9 cellular contexts compared by ENCODE assay signal in genomic region chr16:82011199-82011641, GRCh38. TPM values are rescaled to one million over a fixed set of nuclear protein-coding genes. Genes with fewer than 3 reads are reported as not detected.
DNase-seq lines count a peak whose midpoint lies in the region; TF ChIP-seq lines count a peak whose summit lies in the region.
"Had no signal": no experiment of that assay in that cellular context is flagged by ENCODE, and none has a peak within 500 bp of the region (broad histone marks: within the 10 kb centered on the region; RNA-seq: fewer than 3 reads in every experiment).

Gene SDR42E1 (minus strand): TSS chr16:82011470. CDS start chr16:82000858, 10,612 bp downstream.

- intact Hi-C loops in colonic mucosa (cut with DNase I), result no loop called here

- H3K4me3 ChIP-seq in colonic mucosa, result peak within 1 kb of the TSS; percentile 64
- H3K4me3 ChIP-seq in parathyroid adenoma (ENCODE audit: low read depth, low read length), result peak within 1 kb of the TSS; percentile 48
- no peak within 1 kb of the TSS for H3K4me3 ChIP-seq in HAP-1

- H3K9me3 ChIP-seq in colonic mucosa, result no peaks in the 10 kb centered on the region
- no peaks in the 10 kb centered on the region for H3K9me3 ChIP-seq in parathyroid adenoma (ENCODE audit: control insufficient read depth, low read length)
- H3K9me3 ChIP-seq in HAP-1, result peaks cover 6% of the 10 kb centered on the region

- no peaks in the 10 kb centered on the region for H3K36me3 ChIP-seq in colonic mucosa
- H3K36me3 ChIP-seq in parathyroid adenoma (ENCODE audit: control insufficient read depth, insufficient read depth, low read length), result no peaks in the 10 kb centered on the region
- no peaks in the 10 kb centered on the region for H3K36me3 ChIP-seq in HAP-1 (replicated peaks)

- H3K4me1 ChIP-seq in colonic mucosa (no peaks in the 10 kb centered on the region), parathyroid adenoma (peaks cover 2% of the 10 kb centered on the region), HAP-1 (no peaks in the 10 kb centered on the region)

- peak within 1 kb of the TSS; percentile 84 for H2AFZ ChIP-seq in parathyroid adenoma

- in situ Hi-C loops in HAP-1 (cut with MboI; ENCODE audit: low sequenced_read_pairs), result no loop called here

- peak within 1 kb of the TSS; percentile 51 for H3K4me2 ChIP-seq in parathyroid adenoma (ENCODE audit: low read length)

- H3K27me3 ChIP-seq in colonic mucosa (no peaks in the 10 kb centered on the region), parathyroid adenoma (ENCODE audit: control insufficient read depth, insufficient read depth, low read length) (no peaks in the 10 kb centered on the region), HAP-1 (ENCODE audit: low read depth) (peaks cover 5% of the 10 kb centered on the region; the same call in 1 of the 2 replicates)

- no peak for TF ChIP-seq CTCF in colonic mucosa (IDR thresholded peaks at IDR 0.05)
- TF ChIP-seq CTCF in parathyroid adenoma (IDR thresholded peaks at IDR 0.05), result no peak

- DNase-seq in DMS 273 (lab: John Stamatoyannopoulos, UW; ENCODE audit: unreplicated experiment) (peak; percentile 54), DMS 273 treated with DMSO at 0.1 percent for 48 hours (lab: John Stamatoyannopoulos, UW) (no peak), HT1080 (ENCODE audit: low read depth) (peak; percentile 34), colonic mucosa (peak; percentile 84), HAP-1 (ENCODE audit: low spot score in 2 of 2) (no peak), mesenteric fat pad (ENCODE audit: low spot score) (no peak)
- peak in 3 of 4 experiments; percentile 19 to 48 (median 35) for DNase-seq in activated CD4-positive, CD25-positive, alpha-beta regulatory T cell (lab: John Stamatoyannopoulos, UW)

- H3K27ac ChIP-seq in colonic mucosa, result no peak within 1 kb of the TSS
- no peak within 1 kb of the TSS for H3K27ac ChIP-seq in parathyroid adenoma
- H3K27ac ChIP-seq: 22Rv1 had no signal

- H3K79me2 ChIP-seq in parathyroid adenoma, result no peaks in the 10 kb centered on the region

- H3K9ac ChIP-seq in colonic mucosa (ENCODE audit: low read depth in 2 of 2, low read length in 2 of 2), result peak within 1 kb of the TSS in 1 of 2 donors; percentile 35
- no peak within 1 kb of the TSS for H3K9ac ChIP-seq in parathyroid adenoma

RNA-seq across cellular contexts. Expression of gene SDR42E1, which starts in this region (rescaled TPM):
- 4.6 and 5.9 TPM in 2 replicates for total RNA-seq in HT1080 (2014; rRNA removed; shearing (Covaris generic))
- 3.7 and 4.6 TPM in 2 replicates for polyA plus RNA-seq in HT1080 (2015; cell fraction: cytosol; rRNA removed)
- polyA plus RNA-seq in HT1080 (2015; cell fraction: nucleus; rRNA removed), result 3.5 and 3.8 TPM in 2 replicates
- total RNA-seq in colonic mucosa (1 to 10 TPM; 8.5 to 9.1 TPM), mesenteric fat pad (0.77 TPM)

Comparison
In these comparisons a context has a peak if more than half of its experiments do, and no peak if none do; other contexts are left out.
1. DNase-seq: peak in DMS 273 (single experiment), HT1080 (single experiment), activated CD4-positive, CD25-positive, alpha-beta regulatory T cell (3 of 4) and colonic mucosa (single experiment); none in DMS 273 treated with DMSO at 0.1 percent for 48 hours (single experiment), HAP-1 (0 of 2) and mesenteric fat pad (single experiment).